1 cellular context compared by ENCODE assay signal in genomic region chr1:168387781-168388760, GRCh38.
TF ChIP-seq lines count a peak whose summit lies in the region.

No MANE protein-coding gene starts in this region.

TF ChIP-seq in A549, 52 proteins besides CTCF, POLR2A, EP300 and RAD21 (continued from another document):
- TF ChIP-seq FOSL2 (IDR thresholded peaks at IDR 0.05) (no peak), FOSL2 (CRISPR knock-in tag; IDR thresholded peaks at IDR 0.05) (no peak), FOSB (CRISPR knock-in tag; IDR thresholded peaks at IDR 0.05) (no peak), ESRRA (IDR thresholded peaks at IDR 0.05; ENCODE audit: borderline replicate concordance, low read length) (no peak), FOXS1 (CRISPR knock-in tag; IDR thresholded peaks at IDR 0.05) (no peak), TFCP2L1 (CRISPR knock-in tag; IDR thresholded peaks at IDR 0.05) (no peak)
